1 cellular context compared by ENCODE assay signal in the genomic region with DNA sequence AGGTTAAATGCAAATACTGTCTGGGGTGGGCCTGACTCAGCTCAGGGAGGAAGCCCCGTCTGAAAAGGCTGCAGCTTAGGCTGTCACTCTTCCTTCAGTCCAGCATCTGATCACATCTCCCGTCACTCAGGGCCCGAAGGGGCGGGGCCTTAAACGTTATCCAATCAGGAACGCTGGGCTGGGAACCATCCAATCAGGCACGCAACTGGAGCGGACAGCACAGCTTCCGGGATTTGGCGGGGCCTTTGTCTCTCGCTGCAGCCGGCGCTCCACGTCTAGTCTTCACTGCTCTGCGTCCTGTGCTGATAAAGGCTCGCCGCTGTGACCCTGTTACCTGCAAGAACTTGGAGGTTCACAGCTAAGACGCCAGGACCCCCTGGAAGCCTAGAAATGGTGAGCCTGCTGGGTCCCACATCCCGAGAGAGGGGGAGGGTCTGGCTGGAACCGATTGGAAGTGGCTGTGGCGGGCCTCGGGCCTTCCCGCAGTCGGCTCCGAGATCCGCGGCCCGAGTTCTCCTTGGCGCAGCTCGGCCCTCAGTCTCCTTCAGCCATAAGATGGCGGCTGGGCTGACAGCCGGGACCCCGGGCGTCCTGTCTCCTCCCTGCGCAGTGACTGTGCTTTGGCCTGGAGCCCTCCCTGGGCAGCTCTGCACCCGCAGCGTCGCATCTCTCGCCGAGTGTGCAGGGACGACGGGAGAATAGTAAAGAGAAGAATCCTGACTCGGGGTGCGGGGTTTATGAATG.
TF ChIP-seq lines count a peak whose summit lies in the region.

Gene ZNF92 (plus strand): TSS at position 248 of the 744 bp plus-strand sequence. CDS start 143 bp downstream, at position 391.

TF ChIP-seq in K562, 482 proteins besides CTCF, POLR2A, EP300 and RAD21 (continued from another document and continues in another):
- TF ChIP-seq, protein P1, sequence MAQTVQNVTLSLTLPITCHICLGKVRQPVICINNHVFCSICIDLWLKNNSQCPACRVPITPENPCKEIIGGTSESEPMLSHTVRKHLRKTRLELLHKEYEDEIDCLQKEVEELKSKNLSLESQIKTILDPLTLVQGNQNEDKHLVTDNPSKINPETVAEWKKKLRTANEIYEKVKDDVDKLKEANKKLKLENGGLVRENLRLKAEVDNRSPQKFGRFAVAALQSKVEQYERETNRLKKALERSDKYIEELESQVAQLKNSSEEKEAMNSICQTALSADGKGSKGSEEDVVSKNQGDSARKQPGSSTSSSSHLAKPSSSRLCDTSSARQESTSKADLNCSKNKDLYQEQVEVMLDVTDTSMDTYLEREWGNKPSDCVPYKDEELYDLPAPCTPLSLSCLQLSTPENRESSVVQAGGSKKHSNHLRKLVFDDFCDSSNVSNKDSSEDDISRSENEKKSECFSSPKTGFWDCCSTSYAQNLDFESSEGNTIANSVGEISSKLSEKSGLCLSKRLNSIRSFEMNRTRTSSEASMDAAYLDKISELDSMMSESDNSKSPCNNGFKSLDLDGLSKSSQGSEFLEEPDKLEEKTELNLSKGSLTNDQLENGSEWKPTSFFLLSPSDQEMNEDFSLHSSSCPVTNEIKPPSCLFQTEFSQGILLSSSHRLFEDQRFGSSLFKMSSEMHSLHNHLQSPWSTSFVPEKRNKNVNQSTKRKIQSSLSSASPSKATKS (CRISPR knock-in tag; IDR thresholded peaks at IDR 0.05) = no peak
- TF ChIP-seq FOXA1 (IDR thresholded peaks at IDR 0.05; ENCODE audit: borderline replicate concordance) (no peak), CCNT2 (IDR thresholded peaks at IDR 0.05; ENCODE audit: borderline replicate concordance, extremely low read depth, insufficient read length, low read depth, low read length) (no peak), KLF1 (tag; IDR thresholded peaks at IDR 0.05) (no peak), ZNF766 (CRISPR knock-in tag; conservative IDR thresholded peaks at IDR 0.05) (no peak), RBM39 (optimal IDR thresholded peaks at IDR 0.05; ENCODE audit: low read depth, low read length) (peak; percentile 91), ILK (tag; IDR thresholded peaks at IDR 0.05; ENCODE audit: borderline replicate concordance, low read depth) (no peak), ZBTB17 (CRISPR knock-in tag; IDR thresholded peaks at IDR 0.05) (no peak), SAFB2 (IDR thresholded peaks at IDR 0.05; ENCODE audit: borderline replicate concordance, low read depth, low read length, severe bottlenecking) (no peak), DMBX1 (CRISPR knock-in tag; IDR thresholded peaks at IDR 0.05; ENCODE audit: borderline replicate concordance) (no peak), ZHX1 (conservative IDR thresholded peaks at IDR 0.05; ENCODE audit: low read length) (no peak), RHOXF2B (CRISPR knock-in tag; conservative IDR thresholded peaks at IDR 0.05) (no peak), SIN3B (IDR thresholded peaks at IDR 0.05; ENCODE audit: low read depth) (no peak; the same call in 1 of the 2 replicates), SMAD1 (IDR thresholded peaks at IDR 0.05; ENCODE audit: low read depth, low read length, partially characterized antibody) (no peak), CEBPG (CRISPR knock-in tag; IDR thresholded peaks at IDR 0.05) (no peak), CEBPG (tag; conservative IDR thresholded peaks at IDR 0.05 in 1 of 2, IDR thresholded peaks at IDR 0.05 in 1 of 2) (no peak), BRD9 (IDR thresholded peaks at IDR 0.05; ENCODE audit: low read depth, partially characterized antibody) (no peak), RBM25 (IDR thresholded peaks at IDR 0.05; ENCODE audit: low read depth, low read length, severe bottlenecking) (peak; percentile 90), ZNF324 (CRISPR knock-in tag; IDR thresholded peaks at IDR 0.05) (no peak), STAT5A (IDR thresholded peaks at IDR 0.05; ENCODE audit: borderline replicate concordance, low read length) (no peak), ZC3H4 (CRISPR knock-in tag; IDR thresholded peaks at IDR 0.05; ENCODE audit: borderline replicate concordance) (no peak), ZNF589 (CRISPR knock-in tag; IDR thresholded peaks at IDR 0.05; ENCODE audit: low read depth) (no peak), CEBPB (tag; IDR thresholded peaks at IDR 0.05) (no peak), CC2D1A (IDR thresholded peaks at IDR 0.05) (peak; percentile 84; the same call in 1 of the 2 replicates), TCF7 (IDR thresholded peaks at IDR 0.05; ENCODE audit: borderline replicate concordance) (no peak), STAT6 (CRISPR knock-in tag; IDR thresholded peaks at IDR 0.05) (0 out of 2 replicates have a peak, but pooled peaks have one; percentile 68), FOS (IDR thresholded peaks at IDR 0.05; ENCODE audit: extremely low read depth, insufficient read length) (peak; percentile 95), HDAC8 (tag; IDR thresholded peaks at IDR 0.05) (no peak), ZNF785 (CRISPR knock-in tag; IDR thresholded peaks at IDR 0.05) (no peak), ZNF232 (CRISPR knock-in tag; IDR thresholded peaks at IDR 0.05) (peak; percentile 54; the same call in 1 of the 2 replicates), TRIM24 (IDR thresholded peaks at IDR 0.05) (0 out of 4 replicates have a peak, but pooled peaks of 1 of the 2 experiments have one; percentile 43), ZNF76 (CRISPR knock-in tag; IDR thresholded peaks at IDR 0.05; ENCODE audit: borderline replicate concordance) (no peak), ZNF57 (CRISPR knock-in tag; IDR thresholded peaks at IDR 0.05) (no peak), TFAP4 (CRISPR knock-in tag; IDR thresholded peaks at IDR 0.05; ENCODE audit: borderline replicate concordance) (peak; percentile 38; the same call in 1 of the 2 replicates)
- TF ChIP-seq, protein P2, sequence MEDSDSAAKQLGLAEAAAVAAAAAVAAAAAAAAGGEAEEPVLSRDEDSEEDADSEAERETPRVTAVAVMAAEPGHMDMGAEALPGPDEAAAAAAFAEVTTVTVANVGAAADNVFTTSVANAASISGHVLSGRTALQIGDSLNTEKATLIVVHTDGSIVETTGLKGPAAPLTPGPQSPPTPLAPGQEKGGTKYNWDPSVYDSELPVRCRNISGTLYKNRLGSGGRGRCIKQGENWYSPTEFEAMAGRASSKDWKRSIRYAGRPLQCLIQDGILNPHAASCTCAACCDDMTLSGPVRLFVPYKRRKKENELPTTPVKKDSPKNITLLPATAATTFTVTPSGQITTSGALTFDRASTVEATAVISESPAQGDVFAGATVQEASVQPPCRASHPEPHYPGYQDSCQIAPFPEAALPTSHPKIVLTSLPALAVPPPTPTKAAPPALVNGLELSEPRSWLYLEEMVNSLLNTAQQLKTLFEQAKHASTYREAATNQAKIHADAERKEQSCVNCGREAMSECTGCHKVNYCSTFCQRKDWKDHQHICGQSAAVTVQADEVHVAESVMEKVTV (CRISPR knock-in tag; IDR thresholded peaks at IDR 0.05) = no peak
- TF ChIP-seq, protein P3, sequence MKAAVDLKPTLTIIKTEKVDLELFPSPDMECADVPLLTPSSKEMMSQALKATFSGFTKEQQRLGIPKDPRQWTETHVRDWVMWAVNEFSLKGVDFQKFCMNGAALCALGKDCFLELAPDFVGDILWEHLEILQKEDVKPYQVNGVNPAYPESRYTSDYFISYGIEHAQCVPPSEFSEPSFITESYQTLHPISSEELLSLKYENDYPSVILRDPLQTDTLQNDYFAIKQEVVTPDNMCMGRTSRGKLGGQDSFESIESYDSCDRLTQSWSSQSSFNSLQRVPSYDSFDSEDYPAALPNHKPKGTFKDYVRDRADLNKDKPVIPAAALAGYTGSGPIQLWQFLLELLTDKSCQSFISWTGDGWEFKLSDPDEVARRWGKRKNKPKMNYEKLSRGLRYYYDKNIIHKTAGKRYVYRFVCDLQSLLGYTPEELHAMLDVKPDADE (conservative IDR thresholded peaks at IDR 0.05; ENCODE audit: control insufficient read depth, low read depth, low read length) = no peak; the same call in 1 of the 2 replicates
- TF ChIP-seq, protein P4, sequence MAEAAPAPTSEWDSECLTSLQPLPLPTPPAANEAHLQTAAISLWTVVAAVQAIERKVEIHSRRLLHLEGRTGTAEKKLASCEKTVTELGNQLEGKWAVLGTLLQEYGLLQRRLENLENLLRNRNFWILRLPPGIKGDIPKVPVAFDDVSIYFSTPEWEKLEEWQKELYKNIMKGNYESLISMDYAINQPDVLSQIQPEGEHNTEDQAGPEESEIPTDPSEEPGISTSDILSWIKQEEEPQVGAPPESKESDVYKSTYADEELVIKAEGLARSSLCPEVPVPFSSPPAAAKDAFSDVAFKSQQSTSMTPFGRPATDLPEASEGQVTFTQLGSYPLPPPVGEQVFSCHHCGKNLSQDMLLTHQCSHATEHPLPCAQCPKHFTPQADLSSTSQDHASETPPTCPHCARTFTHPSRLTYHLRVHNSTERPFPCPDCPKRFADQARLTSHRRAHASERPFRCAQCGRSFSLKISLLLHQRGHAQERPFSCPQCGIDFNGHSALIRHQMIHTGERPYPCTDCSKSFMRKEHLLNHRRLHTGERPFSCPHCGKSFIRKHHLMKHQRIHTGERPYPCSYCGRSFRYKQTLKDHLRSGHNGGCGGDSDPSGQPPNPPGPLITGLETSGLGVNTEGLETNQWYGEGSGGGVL (CRISPR knock-in tag; IDR thresholded peaks at IDR 0.05) = no peak
- TF ChIP-seq, protein P5, sequence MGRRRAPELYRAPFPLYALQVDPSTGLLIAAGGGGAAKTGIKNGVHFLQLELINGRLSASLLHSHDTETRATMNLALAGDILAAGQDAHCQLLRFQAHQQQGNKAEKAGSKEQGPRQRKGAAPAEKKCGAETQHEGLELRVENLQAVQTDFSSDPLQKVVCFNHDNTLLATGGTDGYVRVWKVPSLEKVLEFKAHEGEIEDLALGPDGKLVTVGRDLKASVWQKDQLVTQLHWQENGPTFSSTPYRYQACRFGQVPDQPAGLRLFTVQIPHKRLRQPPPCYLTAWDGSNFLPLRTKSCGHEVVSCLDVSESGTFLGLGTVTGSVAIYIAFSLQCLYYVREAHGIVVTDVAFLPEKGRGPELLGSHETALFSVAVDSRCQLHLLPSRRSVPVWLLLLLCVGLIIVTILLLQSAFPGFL (CRISPR knock-in tag; IDR thresholded peaks at IDR 0.05) = no peak
- TF ChIP-seq, protein P6, sequence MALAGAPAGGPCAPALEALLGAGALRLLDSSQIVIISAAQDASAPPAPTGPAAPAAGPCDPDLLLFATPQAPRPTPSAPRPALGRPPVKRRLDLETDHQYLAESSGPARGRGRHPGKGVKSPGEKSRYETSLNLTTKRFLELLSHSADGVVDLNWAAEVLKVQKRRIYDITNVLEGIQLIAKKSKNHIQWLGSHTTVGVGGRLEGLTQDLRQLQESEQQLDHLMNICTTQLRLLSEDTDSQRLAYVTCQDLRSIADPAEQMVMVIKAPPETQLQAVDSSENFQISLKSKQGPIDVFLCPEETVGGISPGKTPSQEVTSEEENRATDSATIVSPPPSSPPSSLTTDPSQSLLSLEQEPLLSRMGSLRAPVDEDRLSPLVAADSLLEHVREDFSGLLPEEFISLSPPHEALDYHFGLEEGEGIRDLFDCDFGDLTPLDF (CRISPR knock-in tag; IDR thresholded peaks at IDR 0.05) = peak; percentile 85; the same call in 1 of the 2 replicates
- TF ChIP-seq, protein P7, sequence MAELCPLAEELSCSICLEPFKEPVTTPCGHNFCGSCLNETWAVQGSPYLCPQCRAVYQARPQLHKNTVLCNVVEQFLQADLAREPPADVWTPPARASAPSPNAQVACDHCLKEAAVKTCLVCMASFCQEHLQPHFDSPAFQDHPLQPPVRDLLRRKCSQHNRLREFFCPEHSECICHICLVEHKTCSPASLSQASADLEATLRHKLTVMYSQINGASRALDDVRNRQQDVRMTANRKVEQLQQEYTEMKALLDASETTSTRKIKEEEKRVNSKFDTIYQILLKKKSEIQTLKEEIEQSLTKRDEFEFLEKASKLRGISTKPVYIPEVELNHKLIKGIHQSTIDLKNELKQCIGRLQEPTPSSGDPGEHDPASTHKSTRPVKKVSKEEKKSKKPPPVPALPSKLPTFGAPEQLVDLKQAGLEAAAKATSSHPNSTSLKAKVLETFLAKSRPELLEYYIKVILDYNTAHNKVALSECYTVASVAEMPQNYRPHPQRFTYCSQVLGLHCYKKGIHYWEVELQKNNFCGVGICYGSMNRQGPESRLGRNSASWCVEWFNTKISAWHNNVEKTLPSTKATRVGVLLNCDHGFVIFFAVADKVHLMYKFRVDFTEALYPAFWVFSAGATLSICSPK (IDR thresholded peaks at IDR 0.05; ENCODE audit: borderline replicate concordance) = no peak
- TF ChIP-seq, protein P8, sequence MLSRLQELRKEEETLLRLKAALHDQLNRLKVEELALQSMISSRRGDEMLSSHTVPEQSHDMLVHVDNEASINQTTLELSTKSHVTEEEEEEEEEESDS (CRISPR knock-in tag; IDR thresholded peaks at IDR 0.05) = no peak
